Comparison of ENCODE assay signal across 8 cellular contexts in genomic region chr10:5666324-5667220, GRCh38. TPM values are rescaled to one million over a fixed set of nuclear protein-coding genes. Genes with fewer than 3 reads are reported as not detected.
DNase-seq lines count a peak whose midpoint lies in the region; ATAC-seq and TF ChIP-seq lines count a peak whose summit lies in the region.

Gene ASB13 (minus strand): TSS chr10:5666595. CDS start chr10:5666551, 44 bp downstream.

- no peak within 1 kb of the TSS for H3K27ac Mint-ChIP-seq in activated naive CD4-positive, alpha-beta T cell treated with anti-CD3 and anti-CD28 coated beads, Interleukin-2, amount 50 U/mL, for 72 hours

- peak; percentile 70 for ATAC-seq in HG03025 (IDR thresholded peaks at IDR 0.05; ENCODE audit: low FRiP score, unreplicated experiment)
- peak; percentile 89 to 93 for ATAC-seq in activated naive CD4-positive, alpha-beta T cell treated with anti-CD3 and anti-CD28 coated beads, Interleukin-2, amount 50 U/mL, for 72 hours

- H3K9me3 Mint-ChIP-seq in activated naive CD4-positive, alpha-beta T cell treated with anti-CD3 and anti-CD28 coated beads, Interleukin-2, amount 50 U/mL, for 72 hours = no peaks in the 10 kb centered on the region

- peak within 1 kb of the TSS; percentile 61 for H3K9ac ChIP-seq in OCI-LY3 (ENCODE audit: low read length)

- DNase-seq in NCI-H345 (lab: John Stamatoyannopoulos, UW) = peak; percentile 42
- no peak for DNase-seq in NCI-H345 treated with DMSO at 0.1 percent for 48 hours (lab: John Stamatoyannopoulos, UW; ENCODE audit: unreplicated experiment)
- DNase-seq in activated naive CD4-positive, alpha-beta T cell treated with anti-CD3 and anti-CD28 coated beads, Interleukin-2, amount 50 U/mL, for 72 hours (ENCODE audit: low spot score in 2 of 2) = peak in 1 of 2 donors; percentile 51
- DNase-seq in head of caudate nucleus = peak; percentile 43 to 90 (median 79)
- DNase-seq in nucleus accumbens (lab: John Stamatoyannopoulos, UW) = peak in 47 of 56 donors; percentile 8 to 80 (median 45)
- DNase-seq in ureter (ENCODE audit: low spot score) = peak; percentile 69

- TF ChIP-seq CTCF in OCI-LY3 (IDR thresholded peaks at IDR 0.05; ENCODE audit: low read depth, low read length) = no peak

- H3K27me3 ChIP-seq in OCI-LY3 (ENCODE audit: low read depth, low read length) = no peaks in the 10 kb centered on the region

- no peaks in the 10 kb centered on the region for H3K79me2 ChIP-seq in OCI-LY3 (ENCODE audit: low read length)

- peak within 1 kb of the TSS; percentile 81 for H2AFZ ChIP-seq in OCI-LY3 (ENCODE audit: low read depth, low read length)

- H4K20me1 ChIP-seq in OCI-LY3 (ENCODE audit: insufficient read depth, low read length) = no peaks in the 10 kb centered on the region

- H3K4me2 ChIP-seq in OCI-LY3 (ENCODE audit: low read length) = peak within 1 kb of the TSS; percentile 99

- H3K27ac ChIP-seq in OCI-LY3 (ENCODE audit: low read length) = no peak within 1 kb of the TSS

- peaks cover 0 to 6% of the 10 kb centered on the region in 2 donors for H3K36me3 Mint-ChIP-seq in activated naive CD4-positive, alpha-beta T cell treated with anti-CD3 and anti-CD28 coated beads, Interleukin-2, amount 50 U/mL, for 72 hours

- H3K4me1 ChIP-seq in OCI-LY3 (ENCODE audit: low read length) = peaks cover 13% of the 10 kb centered on the region

- no peaks in the 10 kb centered on the region for H3K36me3 ChIP-seq in OCI-LY3 (replicated peaks; ENCODE audit: low read depth, low read length)

- H3K4me3 ChIP-seq in OCI-LY3 (ENCODE audit: low read length) = peak within 1 kb of the TSS; percentile 92

- H3K9me3 ChIP-seq in OCI-LY3 (ENCODE audit: insufficient read depth, low read length) = no peaks in the 10 kb centered on the region

- intact Hi-C loops in head of caudate nucleus (cut with DNase I) = loop anchor here (2.0 kb wide), 1 partner anchor 18 kb away; the partner anchor contains the start of gene TASOR2

RNA-seq across cellular contexts. Expression of gene ASB13, which starts in this region (rescaled TPM):
- total RNA-seq in activated naive CD4-positive, alpha-beta T cell treated with anti-CD3 and anti-CD28 coated beads, Interleukin-2, amount 50 U/mL, for 72 hours = 10 to 100 TPM in 1 of 2 donors, under 1 TPM in 1; 0.41 to 14.3 TPM
- 33.8 TPM for total RNA-seq in ureter
